In genomic region chr1:245366886-245367285, GRCh38 we compare ENCODE assay signal across 27 cellular contexts.
"Had no signal": no experiment of that assay in that cellular context is flagged by ENCODE, and none has a peak within 500 bp of the region (broad histone marks: within the 10 kb centered on the region; RNA-seq: fewer than 3 reads in every experiment).

No MANE protein-coding gene starts in this region.

- ATAC-seq: heart left ventricle; left colon; left lung; lower lobe of right lung; mucosa of descending colon; naive thymus-derived CD4-positive, alpha-beta T cell; pancreas; psoas muscle; stimulated activated naive B cell treated with anti-CD40 and anti-IgM and Interleukin-4, amounts not matched to agents 10 μg/mL and 1 μg/mL and 100 μg/mL, for 72 hours had no signal

- H3K36me3 ChIP-seq: heart left ventricle, left lung, lower lobe of right lung, pancreas, right lobe of liver, tibial nerve, uterus had no signal

- H3K4me1 ChIP-seq: left lung, lower lobe of right lung, pancreas, psoas muscle, right lobe of liver, tibial nerve, uterus had no signal

- H3K27ac Mint-ChIP-seq: immature natural killer cell; mesothelial cell of epicardium; naive thymus-derived CD4-positive, alpha-beta T cell; natural killer cell treated with Interleukin-12 subunit alpha and Interleukin-12 subunit beta and Interleukin-15 and Interleukin-18, amount 100 ng/mL, for 72 hours; stimulated activated naive B cell treated with anti-CD40 and anti-IgM and Interleukin-4, amounts not matched to agents 10 μg/mL and 1 μg/mL and 100 μg/mL, for 72 hours; stimulated activated naive CD8-positive, alpha-beta T cell treated with anti-CD3 and anti-CD28 coated beads, Interleukin-15, Interleukin-2, amounts not matched to agents 100 ng/mL and 50 ng/mL, for 24 hours; type B pancreatic cell had no signal

- H3K36me3 Mint-ChIP-seq: immature natural killer cell; naive thymus-derived CD4-positive, alpha-beta T cell; natural killer cell treated with Interleukin-12 subunit alpha and Interleukin-12 subunit beta and Interleukin-15 and Interleukin-18, amount 100 ng/mL, for 72 hours; stimulated activated naive B cell treated with anti-CD40 and anti-IgM and Interleukin-4, amounts not matched to agents 10 μg/mL and 1 μg/mL and 100 μg/mL, for 72 hours had no signal

- H3K4me2 ChIP-seq: smooth muscle cell had no signal

- H3K27me3 ChIP-seq: left lung, pancreas, right lobe of liver, tibial nerve, uterus had no signal

- H3K9me3 ChIP-seq: heart left ventricle, left lung, lower lobe of right lung, mucosa of descending colon, pancreas, psoas muscle, right lobe of liver, tibial nerve, uterus had no signal

- DNase-seq: heart left ventricle; hypothalamus; immature natural killer cell; kidney; left colon; left lung; lower lobe of right lung; mammary epithelial cell; mesendoderm; mucosa of descending colon; naive thymus-derived CD4-positive, alpha-beta T cell; nucleus accumbens; psoas muscle; right lobe of liver; stimulated activated CD4-positive, alpha-beta T cell treated with anti-CD3 and anti-CD28 coated beads, Interleukin-1b, Interleukin-23, amount 100 ng/mL, for 48 hours; stimulated activated CD4-positive, alpha-beta T cell treated with anti-CD3 and anti-CD28 coated beads, Interleukin-2, amount 100 ng/mL, for 48 hours; stimulated activated CD4-positive, alpha-beta T cell treated with anti-CD3 and anti-CD28 coated beads, Interleukin-4, amount 100 ng/mL, for 4 hours; stimulated activated naive B cell treated with anti-CD40 and anti-IgM and Interleukin-4, amounts not matched to agents 10 μg/mL and 1 μg/mL and 100 μg/mL, for 72 hours; substantia nigra; uterus had no signal

- H3K4me3 ChIP-seq: heart left ventricle, left lung, lower lobe of right lung, mucosa of descending colon, pancreas, psoas muscle, right lobe of liver, smooth muscle cell, tibial nerve, uterus had no signal

- H3K4me3 Mint-ChIP-seq: immature natural killer cell; mesothelial cell of epicardium; naive thymus-derived CD4-positive, alpha-beta T cell; natural killer cell treated with Interleukin-12 subunit alpha and Interleukin-12 subunit beta and Interleukin-15 and Interleukin-18, amount 100 ng/mL, for 72 hours; stimulated activated naive B cell treated with anti-CD40 and anti-IgM and Interleukin-4, amounts not matched to agents 10 μg/mL and 1 μg/mL and 100 μg/mL, for 72 hours; stimulated activated naive CD8-positive, alpha-beta T cell treated with anti-CD3 and anti-CD28 coated beads, Interleukin-15, Interleukin-2, amounts not matched to agents 100 ng/mL and 50 ng/mL, for 24 hours; type B pancreatic cell had no signal

- H3K27me3 Mint-ChIP-seq: natural killer cell treated with Interleukin-12 subunit alpha and Interleukin-12 subunit beta and Interleukin-15 and Interleukin-18, amount 100 ng/mL, for 72 hours; stimulated activated naive B cell treated with anti-CD40 and anti-IgM and Interleukin-4, amounts not matched to agents 10 μg/mL and 1 μg/mL and 100 μg/mL, for 72 hours had no signal

- H3K9me3 Mint-ChIP-seq: immature natural killer cell; natural killer cell treated with Interleukin-12 subunit alpha and Interleukin-12 subunit beta and Interleukin-15 and Interleukin-18, amount 100 ng/mL, for 72 hours; stimulated activated naive B cell treated with anti-CD40 and anti-IgM and Interleukin-4, amounts not matched to agents 10 μg/mL and 1 μg/mL and 100 μg/mL, for 72 hours; stimulated activated naive CD8-positive, alpha-beta T cell treated with anti-CD3 and anti-CD28 coated beads, Interleukin-15, Interleukin-2, amounts not matched to agents 100 ng/mL and 50 ng/mL, for 24 hours had no signal

- H3K27ac ChIP-seq: heart left ventricle, left lung, lower lobe of right lung, pancreas, psoas muscle, right lobe of liver, tibial nerve, uterus had no signal
